ENCODE assay signal across 1 cellular context in the genomic region with DNA sequence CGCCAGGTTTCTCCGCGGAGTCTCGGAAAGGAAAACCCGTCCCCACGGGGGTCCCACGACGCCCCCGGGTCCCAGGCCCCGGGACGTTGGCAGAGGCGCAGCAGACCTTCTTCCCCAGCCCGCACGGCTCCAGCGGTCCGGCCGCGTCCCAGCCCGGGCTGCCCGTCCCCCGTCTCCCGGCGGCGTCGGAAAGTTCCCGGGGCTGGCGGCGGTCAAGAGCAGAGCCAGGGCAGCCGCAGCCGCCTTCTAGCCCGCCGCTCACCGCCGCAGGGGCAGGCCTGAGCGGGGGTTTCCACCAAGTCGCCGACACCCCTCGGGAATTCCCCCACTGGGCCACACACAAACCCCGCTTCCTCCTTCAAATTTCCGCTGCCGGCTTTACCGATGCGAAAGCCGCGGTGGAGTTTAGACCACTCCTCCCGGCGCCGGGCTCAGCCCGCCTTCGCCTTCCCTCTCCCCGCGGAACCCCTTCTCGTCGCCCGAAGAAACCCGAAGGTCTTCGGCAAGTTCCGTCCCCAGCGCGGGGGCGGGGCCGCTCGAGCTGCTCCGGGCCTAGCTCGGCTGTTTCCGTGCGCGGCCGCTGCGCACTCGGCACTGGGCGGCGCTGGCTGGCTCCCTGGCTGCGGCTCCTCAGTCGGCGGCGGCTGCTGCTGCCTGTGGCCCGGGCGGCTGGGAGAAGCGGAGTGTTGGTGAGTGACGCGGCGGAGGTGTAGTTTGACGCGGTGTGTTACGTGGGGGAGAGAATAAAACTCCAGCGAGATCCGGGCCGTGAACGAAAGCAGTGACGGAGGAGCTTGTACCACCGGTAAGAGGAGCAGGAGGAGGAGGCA.
A peak's percentile ranks its signal among the peaks of the same experiment; 100 is the strongest.
TF ChIP-seq lines count a peak whose summit lies in the region.

A gene (plus strand): TSS at position 633 of the 830 bp plus-strand sequence. CDS start 25,674 bp downstream, outside the sequence.

TF ChIP-seq in K562, 482 proteins besides CTCF, POLR2A, EP300 and RAD21 (continued from another document and continues in another):
- TF ChIP-seq, protein P1, sequence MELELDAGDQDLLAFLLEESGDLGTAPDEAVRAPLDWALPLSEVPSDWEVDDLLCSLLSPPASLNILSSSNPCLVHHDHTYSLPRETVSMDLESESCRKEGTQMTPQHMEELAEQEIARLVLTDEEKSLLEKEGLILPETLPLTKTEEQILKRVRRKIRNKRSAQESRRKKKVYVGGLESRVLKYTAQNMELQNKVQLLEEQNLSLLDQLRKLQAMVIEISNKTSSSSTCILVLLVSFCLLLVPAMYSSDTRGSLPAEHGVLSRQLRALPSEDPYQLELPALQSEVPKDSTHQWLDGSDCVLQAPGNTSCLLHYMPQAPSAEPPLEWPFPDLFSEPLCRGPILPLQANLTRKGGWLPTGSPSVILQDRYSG (tag; conservative IDR thresholded peaks at IDR 0.05; ENCODE audit: low read depth), result no peak
- TF ChIP-seq, protein P2, sequence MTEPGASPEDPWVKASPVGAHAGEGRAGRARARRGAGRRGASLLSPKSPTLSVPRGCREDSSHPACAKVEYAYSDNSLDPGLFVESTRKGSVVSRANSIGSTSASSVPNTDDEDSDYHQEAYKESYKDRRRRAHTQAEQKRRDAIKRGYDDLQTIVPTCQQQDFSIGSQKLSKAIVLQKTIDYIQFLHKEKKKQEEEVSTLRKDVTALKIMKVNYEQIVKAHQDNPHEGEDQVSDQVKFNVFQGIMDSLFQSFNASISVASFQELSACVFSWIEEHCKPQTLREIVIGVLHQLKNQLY (CRISPR knock-in tag; conservative IDR thresholded peaks at IDR 0.05), result no peak
- TF ChIP-seq CBFA2T2 (conservative IDR thresholded peaks at IDR 0.05) (no peak), NR2F6 (CRISPR knock-in tag; IDR thresholded peaks at IDR 0.05) (no peak), PTBP1 (IDR thresholded peaks at IDR 0.05; ENCODE audit: low read depth, low read length) (no peak), TOE1 (IDR thresholded peaks at IDR 0.05; ENCODE audit: borderline replicate concordance) (peak; percentile 78), TOE1 (CRISPR knock-in tag; IDR thresholded peaks at IDR 0.05; ENCODE audit: borderline replicate concordance, low read depth) (no peak), POLR2G (IDR thresholded peaks at IDR 0.05; ENCODE audit: low read depth, low read length) (peak; percentile 92), ZNF12 (CRISPR knock-in tag; IDR thresholded peaks at IDR 0.05) (0 out of 2 replicates have a peak, but pooled peaks have one; percentile 65), MTA3 (IDR thresholded peaks at IDR 0.05; ENCODE audit: borderline replicate concordance) (peak; percentile 83), KHSRP (IDR thresholded peaks at IDR 0.05) (peak; percentile 60; the same call in 1 of the 2 replicates), PML (IDR thresholded peaks at IDR 0.05; ENCODE audit: low read length) (peak; percentile 68; the same call in 1 of the 2 replicates), EGR1 (conservative IDR thresholded peaks at IDR 0.05) (peak; percentile 78), ZNF253 (CRISPR knock-in tag; conservative IDR thresholded peaks at IDR 0.05) (no peak), CREB1 (IDR thresholded peaks at IDR 0.05) (peak; percentile 99), CREB1 (CRISPR knock-in tag; IDR thresholded peaks at IDR 0.05) (peak; percentile 85), ILK (tag; IDR thresholded peaks at IDR 0.05; ENCODE audit: borderline replicate concordance, low read depth) (no peak), ZNF699 (CRISPR knock-in tag; IDR thresholded peaks at IDR 0.05; ENCODE audit: insufficient replicate concordance) (no peak), ZNF444 (CRISPR knock-in tag; IDR thresholded peaks at IDR 0.05) (no peak), NFIC (IDR thresholded peaks at IDR 0.05) (peak; percentile 46; the same call in 1 of the 2 replicates), OTX1 (CRISPR knock-in tag; IDR thresholded peaks at IDR 0.05) (peak; percentile 64; the same call in 1 of the 2 replicates), SMAD4 (CRISPR knock-in tag; conservative IDR thresholded peaks at IDR 0.05) (peak; percentile 64; the same call in 1 of the 2 replicates), TAF9B (IDR thresholded peaks at IDR 0.05; ENCODE audit: partially characterized antibody) (peak; percentile 63), PHB2 (IDR thresholded peaks at IDR 0.05; ENCODE audit: low read depth) (no peak), ZNF431 (CRISPR knock-in tag; IDR thresholded peaks at IDR 0.05) (0 out of 2 replicates have a peak, but pooled peaks have one; percentile 56), TAF7 (tag; IDR thresholded peaks at IDR 0.05) (peak; percentile 57), TBL1XR1 (IDR thresholded peaks at IDR 0.05; ENCODE audit: low read length in 2 of 2) (peak in 1 of 2 experiments; percentile 49; a peak in 1 of 4 replicates), GATAD2A (IDR thresholded peaks at IDR 0.05) (peak; percentile 99), ZNF140 (CRISPR knock-in tag; IDR thresholded peaks at IDR 0.05) (no peak)
- TF ChIP-seq, protein P3, sequence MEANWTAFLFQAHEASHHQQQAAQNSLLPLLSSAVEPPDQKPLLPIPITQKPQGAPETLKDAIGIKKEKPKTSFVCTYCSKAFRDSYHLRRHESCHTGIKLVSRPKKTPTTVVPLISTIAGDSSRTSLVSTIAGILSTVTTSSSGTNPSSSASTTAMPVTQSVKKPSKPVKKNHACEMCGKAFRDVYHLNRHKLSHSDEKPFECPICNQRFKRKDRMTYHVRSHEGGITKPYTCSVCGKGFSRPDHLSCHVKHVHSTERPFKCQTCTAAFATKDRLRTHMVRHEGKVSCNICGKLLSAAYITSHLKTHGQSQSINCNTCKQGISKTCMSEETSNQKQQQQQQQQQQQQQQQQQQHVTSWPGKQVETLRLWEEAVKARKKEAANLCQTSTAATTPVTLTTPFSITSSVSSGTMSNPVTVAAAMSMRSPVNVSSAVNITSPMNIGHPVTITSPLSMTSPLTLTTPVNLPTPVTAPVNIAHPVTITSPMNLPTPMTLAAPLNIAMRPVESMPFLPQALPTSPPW (CRISPR knock-in tag; IDR thresholded peaks at IDR 0.05), result peak; percentile 83; the same call in 1 of the 2 replicates
- TF ChIP-seq, protein P4, sequence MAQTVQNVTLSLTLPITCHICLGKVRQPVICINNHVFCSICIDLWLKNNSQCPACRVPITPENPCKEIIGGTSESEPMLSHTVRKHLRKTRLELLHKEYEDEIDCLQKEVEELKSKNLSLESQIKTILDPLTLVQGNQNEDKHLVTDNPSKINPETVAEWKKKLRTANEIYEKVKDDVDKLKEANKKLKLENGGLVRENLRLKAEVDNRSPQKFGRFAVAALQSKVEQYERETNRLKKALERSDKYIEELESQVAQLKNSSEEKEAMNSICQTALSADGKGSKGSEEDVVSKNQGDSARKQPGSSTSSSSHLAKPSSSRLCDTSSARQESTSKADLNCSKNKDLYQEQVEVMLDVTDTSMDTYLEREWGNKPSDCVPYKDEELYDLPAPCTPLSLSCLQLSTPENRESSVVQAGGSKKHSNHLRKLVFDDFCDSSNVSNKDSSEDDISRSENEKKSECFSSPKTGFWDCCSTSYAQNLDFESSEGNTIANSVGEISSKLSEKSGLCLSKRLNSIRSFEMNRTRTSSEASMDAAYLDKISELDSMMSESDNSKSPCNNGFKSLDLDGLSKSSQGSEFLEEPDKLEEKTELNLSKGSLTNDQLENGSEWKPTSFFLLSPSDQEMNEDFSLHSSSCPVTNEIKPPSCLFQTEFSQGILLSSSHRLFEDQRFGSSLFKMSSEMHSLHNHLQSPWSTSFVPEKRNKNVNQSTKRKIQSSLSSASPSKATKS (CRISPR knock-in tag; IDR thresholded peaks at IDR 0.05), result no peak
- TF ChIP-seq, protein P5, sequence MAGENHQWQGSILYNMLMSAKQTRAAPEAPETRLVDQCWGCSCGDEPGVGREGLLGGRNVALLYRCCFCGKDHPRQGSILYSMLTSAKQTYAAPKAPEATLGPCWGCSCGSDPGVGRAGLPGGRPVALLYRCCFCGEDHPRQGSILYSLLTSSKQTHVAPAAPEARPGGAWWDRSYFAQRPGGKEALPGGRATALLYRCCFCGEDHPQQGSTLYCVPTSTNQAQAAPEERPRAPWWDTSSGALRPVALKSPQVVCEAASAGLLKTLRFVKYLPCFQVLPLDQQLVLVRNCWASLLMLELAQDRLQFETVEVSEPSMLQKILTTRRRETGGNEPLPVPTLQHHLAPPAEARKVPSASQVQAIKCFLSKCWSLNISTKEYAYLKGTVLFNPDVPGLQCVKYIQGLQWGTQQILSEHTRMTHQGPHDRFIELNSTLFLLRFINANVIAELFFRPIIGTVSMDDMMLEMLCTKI (IDR thresholded peaks at IDR 0.05; ENCODE audit: partially characterized antibody), result no peak
- TF ChIP-seq, protein P6, sequence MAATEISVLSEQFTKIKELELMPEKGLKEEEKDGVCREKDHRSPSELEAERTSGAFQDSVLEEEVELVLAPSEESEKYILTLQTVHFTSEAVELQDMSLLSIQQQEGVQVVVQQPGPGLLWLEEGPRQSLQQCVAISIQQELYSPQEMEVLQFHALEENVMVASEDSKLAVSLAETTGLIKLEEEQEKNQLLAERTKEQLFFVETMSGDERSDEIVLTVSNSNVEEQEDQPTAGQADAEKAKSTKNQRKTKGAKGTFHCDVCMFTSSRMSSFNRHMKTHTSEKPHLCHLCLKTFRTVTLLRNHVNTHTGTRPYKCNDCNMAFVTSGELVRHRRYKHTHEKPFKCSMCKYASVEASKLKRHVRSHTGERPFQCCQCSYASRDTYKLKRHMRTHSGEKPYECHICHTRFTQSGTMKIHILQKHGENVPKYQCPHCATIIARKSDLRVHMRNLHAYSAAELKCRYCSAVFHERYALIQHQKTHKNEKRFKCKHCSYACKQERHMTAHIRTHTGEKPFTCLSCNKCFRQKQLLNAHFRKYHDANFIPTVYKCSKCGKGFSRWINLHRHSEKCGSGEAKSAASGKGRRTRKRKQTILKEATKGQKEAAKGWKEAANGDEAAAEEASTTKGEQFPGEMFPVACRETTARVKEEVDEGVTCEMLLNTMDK (IDR thresholded peaks at IDR 0.05; ENCODE audit: borderline replicate concordance, insufficient read depth, low read depth, low read length, poor library complexity, severe bottlenecking), result no peak
- TF ChIP-seq, protein P7, sequence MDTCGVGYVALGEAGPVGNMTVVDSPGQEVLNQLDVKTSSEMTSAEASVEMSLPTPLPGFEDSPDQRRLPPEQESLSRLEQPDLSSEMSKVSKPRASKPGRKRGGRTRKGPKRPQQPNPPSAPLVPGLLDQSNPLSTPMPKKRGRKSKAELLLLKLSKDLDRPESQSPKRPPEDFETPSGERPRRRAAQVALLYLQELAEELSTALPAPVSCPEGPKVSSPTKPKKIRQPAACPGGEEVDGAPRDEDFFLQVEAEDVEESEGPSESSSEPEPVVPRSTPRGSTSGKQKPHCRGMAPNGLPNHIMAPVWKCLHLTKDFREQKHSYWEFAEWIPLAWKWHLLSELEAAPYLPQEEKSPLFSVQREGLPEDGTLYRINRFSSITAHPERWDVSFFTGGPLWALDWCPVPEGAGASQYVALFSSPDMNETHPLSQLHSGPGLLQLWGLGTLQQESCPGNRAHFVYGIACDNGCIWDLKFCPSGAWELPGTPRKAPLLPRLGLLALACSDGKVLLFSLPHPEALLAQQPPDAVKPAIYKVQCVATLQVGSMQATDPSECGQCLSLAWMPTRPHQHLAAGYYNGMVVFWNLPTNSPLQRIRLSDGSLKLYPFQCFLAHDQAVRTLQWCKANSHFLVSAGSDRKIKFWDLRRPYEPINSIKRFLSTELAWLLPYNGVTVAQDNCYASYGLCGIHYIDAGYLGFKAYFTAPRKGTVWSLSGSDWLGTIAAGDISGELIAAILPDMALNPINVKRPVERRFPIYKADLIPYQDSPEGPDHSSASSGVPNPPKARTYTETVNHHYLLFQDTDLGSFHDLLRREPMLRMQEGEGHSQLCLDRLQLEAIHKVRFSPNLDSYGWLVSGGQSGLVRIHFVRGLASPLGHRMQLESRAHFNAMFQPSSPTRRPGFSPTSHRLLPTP (IDR thresholded peaks at IDR 0.05; ENCODE audit: borderline replicate concordance, extremely low read depth, insufficient read length), result no peak
- TF ChIP-seq, protein P8, sequence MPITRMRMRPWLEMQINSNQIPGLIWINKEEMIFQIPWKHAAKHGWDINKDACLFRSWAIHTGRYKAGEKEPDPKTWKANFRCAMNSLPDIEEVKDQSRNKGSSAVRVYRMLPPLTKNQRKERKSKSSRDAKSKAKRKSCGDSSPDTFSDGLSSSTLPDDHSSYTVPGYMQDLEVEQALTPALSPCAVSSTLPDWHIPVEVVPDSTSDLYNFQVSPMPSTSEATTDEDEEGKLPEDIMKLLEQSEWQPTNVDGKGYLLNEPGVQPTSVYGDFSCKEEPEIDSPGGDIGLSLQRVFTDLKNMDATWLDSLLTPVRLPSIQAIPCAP (CRISPR knock-in tag; IDR thresholded peaks at IDR 0.05; ENCODE audit: borderline replicate concordance), result no peak
- TF ChIP-seq, protein P9, sequence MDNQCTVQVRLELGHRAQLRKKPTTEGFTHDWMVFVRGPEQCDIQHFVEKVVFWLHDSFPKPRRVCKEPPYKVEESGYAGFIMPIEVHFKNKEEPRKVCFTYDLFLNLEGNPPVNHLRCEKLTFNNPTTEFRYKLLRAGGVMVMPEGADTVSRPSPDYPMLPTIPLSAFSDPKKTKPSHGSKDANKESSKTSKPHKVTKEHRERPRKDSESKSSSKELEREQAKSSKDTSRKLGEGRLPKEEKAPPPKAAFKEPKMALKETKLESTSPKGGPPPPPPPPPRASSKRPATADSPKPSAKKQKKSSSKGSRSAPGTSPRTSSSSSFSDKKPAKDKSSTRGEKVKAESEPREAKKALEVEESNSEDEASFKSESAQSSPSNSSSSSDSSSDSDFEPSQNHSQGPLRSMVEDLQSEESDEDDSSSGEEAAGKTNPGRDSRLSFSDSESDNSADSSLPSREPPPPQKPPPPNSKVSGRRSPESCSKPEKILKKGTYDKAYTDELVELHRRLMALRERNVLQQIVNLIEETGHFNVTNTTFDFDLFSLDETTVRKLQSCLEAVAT (IDR thresholded peaks at IDR 0.05), result peak in 1 of 2 experiments; percentile 89; a peak in 3 of 4 replicates
- TF ChIP-seq, protein P10, sequence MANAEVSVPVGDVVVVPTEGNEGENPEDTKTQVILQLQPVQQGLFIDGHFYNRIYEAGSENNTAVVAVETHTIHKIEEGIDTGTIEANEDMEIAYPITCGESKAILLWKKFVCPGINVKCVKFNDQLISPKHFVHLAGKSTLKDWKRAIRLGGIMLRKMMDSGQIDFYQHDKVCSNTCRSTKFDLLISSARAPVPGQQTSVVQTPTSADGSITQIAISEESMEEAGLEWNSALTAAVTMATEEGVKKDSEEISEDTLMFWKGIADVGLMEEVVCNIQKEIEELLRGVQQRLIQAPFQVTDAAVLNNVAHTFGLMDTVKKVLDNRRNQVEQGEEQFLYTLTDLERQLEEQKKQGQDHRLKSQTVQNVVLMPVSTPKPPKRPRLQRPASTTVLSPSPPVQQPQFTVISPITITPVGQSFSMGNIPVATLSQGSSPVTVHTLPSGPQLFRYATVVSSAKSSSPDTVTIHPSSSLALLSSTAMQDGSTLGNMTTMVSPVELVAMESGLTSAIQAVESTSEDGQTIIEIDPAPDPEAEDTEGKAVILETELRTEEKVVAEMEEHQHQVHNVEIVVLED (CRISPR knock-in tag; IDR thresholded peaks at IDR 0.05), result no peak
- TF ChIP-seq, protein P11, sequence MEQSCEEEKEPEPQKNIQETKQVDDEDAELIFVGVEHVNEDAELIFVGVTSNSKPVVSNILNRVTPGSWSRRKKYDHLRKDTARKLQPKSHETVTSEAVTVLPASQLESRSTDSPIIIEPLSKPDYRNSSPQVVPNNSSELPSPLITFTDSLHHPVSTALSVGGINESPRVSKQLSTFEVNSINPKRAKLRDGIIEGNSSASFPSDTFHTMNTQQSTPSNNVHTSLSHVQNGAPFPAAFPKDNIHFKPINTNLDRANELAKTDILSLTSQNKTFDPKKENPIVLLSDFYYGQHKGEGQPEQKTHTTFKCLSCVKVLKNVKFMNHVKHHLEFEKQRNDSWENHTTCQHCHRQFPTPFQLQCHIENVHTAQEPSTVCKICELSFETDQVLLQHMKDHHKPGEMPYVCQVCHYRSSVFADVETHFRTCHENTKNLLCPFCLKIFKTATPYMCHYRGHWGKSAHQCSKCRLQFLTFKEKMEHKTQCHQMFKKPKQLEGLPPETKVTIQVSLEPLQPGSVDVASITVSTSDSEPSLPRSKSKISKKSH (CRISPR knock-in tag; IDR thresholded peaks at IDR 0.05), result no peak
